21 cellular contexts compared by ENCODE assay signal in genomic region chr13:111126509-111126908, GRCh38. TPM values are rescaled to one million over a fixed set of nuclear protein-coding genes. Genes with fewer than 3 reads are reported as not detected.
DNase-seq lines count a peak whose midpoint lies in the region; ATAC-seq, FAIRE-seq and TF ChIP-seq lines count a peak whose summit lies in the region.
"Had no signal": no experiment of that assay in that cellular context is flagged by ENCODE, and none has a peak within 500 bp of the region (broad histone marks: within the 10 kb centered on the region; RNA-seq: fewer than 3 reads in every experiment).

No MANE protein-coding gene starts in this region.

- H3K9ac ChIP-seq in HepG2 (ENCODE audit: insufficient read depth, low read depth, low read length) (no peak overlapping the region), IMR-90 (ENCODE audit: low read depth, low read length) (no peak overlapping the region)
- H3K9ac ChIP-seq: BLaER1 treated with 17β-estradiol and CSF1 and Interleukin-3, amounts not matched to agents 10 nM and 100 nM had no signal

- H2BK120ac ChIP-seq in IMR-90 (ENCODE audit: low read depth, low read length) = no peak overlapping the region

- H3K27ac ChIP-seq in HepG2 (ENCODE audit: extremely low read length, insufficient read depth, low read length) (no peak overlapping the region), right lobe of liver (no peak overlapping the region), IMR-90 (ENCODE audit: insufficient read depth, low read length) (no peak overlapping the region)
- H3K27ac ChIP-seq: 22Rv1; BLaER1 treated with 17β-estradiol and CSF1 and Interleukin-3, amounts not matched to agents 10 nM and 100 nM; C4-2B had no signal

- no peak overlapping the region for H3K18ac ChIP-seq in IMR-90 (ENCODE audit: low read depth, low read length)

- in situ Hi-C loops in HepG2 (cut with HindIII; ENCODE audit: extremely low pct_ligation_motif_present, low pct_unique_long_range_greater_than_20kb) (no loop called here), IMR-90 (cut with MboI; ENCODE audit: low sequenced_read_pairs) (no loop called here)

- H3K9me1 ChIP-seq in IMR-90 (ENCODE audit: insufficient read depth, low read length) = no peaks in the 10 kb centered on the region

- H3K4me2 ChIP-seq in HepG2 (ENCODE audit: low read depth, low read length) = no peak overlapping the region
- no peak overlapping the region for H3K4me2 ChIP-seq in IMR-90 (ENCODE audit: low read depth, low read length)
- H3K4me2 ChIP-seq: BLaER1 treated with 17β-estradiol and CSF1 and Interleukin-3, amounts not matched to agents 10 nM and 100 nM had no signal

- FAIRE-seq in HepG2 (lab: Jason Lieb, UNC) (no peak), islet of Langerhans (lab: Jason Lieb, UNC) (peak; percentile 13)
- FAIRE-seq: D721Med, G401.6, GM12891, GM19239 had no signal

- H4K5ac ChIP-seq in IMR-90 (ENCODE audit: low read depth, low read length) = no peak overlapping the region

- H3K9me3 ChIP-seq in HepG2 (ENCODE audit: low read length) = no peaks in the 10 kb centered on the region
- H3K9me3 ChIP-seq in right lobe of liver = peaks cover 0 to 2% (median 0%) of the 10 kb centered on the region in 4 donors
- no peaks in the 10 kb centered on the region for H3K9me3 ChIP-seq in IMR-90 (ENCODE audit: control insufficient read depth, insufficient read depth, low read length)
- H3K9me3 ChIP-seq: BLaER1 treated with 17β-estradiol and CSF1 and Interleukin-3, amounts not matched to agents 10 nM and 100 nM; Caco-2 had no signal

- H3K4me3 ChIP-seq in HepG2 (replicated peaks in 1 of 3; ENCODE audit: insufficient read depth in 1 of 3, low read depth in 2 of 3, low read length in 3 of 3) (no peak overlapping the region), right lobe of liver (no peak overlapping the region), IMR-90 (ENCODE audit: insufficient read depth, low read depth, low read length) (no peak overlapping the region)
- H3K4me3 ChIP-seq: BLaER1 treated with 17β-estradiol and CSF1 and Interleukin-3, amounts not matched to agents 10 nM and 100 nM had no signal

- H3K79me2 ChIP-seq in HepG2 (ENCODE audit: insufficient read depth, low read length) = no peaks in the 10 kb centered on the region

- POLR2A ChIA-PET in HepG2 (lab: Yijun Ruan, JAX) = no interaction called here
- POLR2A ChIA-PET in IMR-90 (lab: Charles Lee; ENCODE audit: unreplicated experiment) = no interaction called here

- H2BK20ac ChIP-seq in IMR-90 (ENCODE audit: low read depth, low read length) = no peak overlapping the region

- TF ChIP-seq RAD21 in HepG2 (CRISPR knock-in tag; IDR thresholded peaks at IDR 0.05) (no peak), IMR-90 (IDR thresholded peaks at IDR 0.05; ENCODE audit: low read length) (no peak)

- DNase-seq in HepG2 (ENCODE audit: low spot score) (no peak), right lobe of liver (no peak), IMR-90 (no peak), inferior parietal cortex (ENCODE audit: extremely low spot score) (no peak)
- DNase-seq in activated naive CD4-positive, alpha-beta T cell treated with Interleukin-2 at 50 U/mL for 16 hours = no peak
- DNase-seq: ACHN; AML-193; Caco-2; Calu3; CD4-positive, alpha-beta T cell; CD8-positive, alpha-beta T cell; DMS79 treated with DMSO at 0.1 percent for 48 hours; GF-D8 had no signal

- H2AFZ ChIP-seq in HepG2 (ENCODE audit: low read length) (no peak overlapping the region), IMR-90 (replicated peaks; ENCODE audit: low read length, poor library complexity) (no peak overlapping the region)

- TF ChIP-seq CTCF in HepG2 (CRISPR knock-in tag; IDR thresholded peaks at IDR 0.05) (no peak), right lobe of liver (IDR thresholded peaks at IDR 0.05) (no peak), IMR-90 (conservative IDR thresholded peaks at IDR 0.05; ENCODE audit: low read depth, low read length) (no peak)

- H2BK5ac ChIP-seq in IMR-90 (ENCODE audit: low read depth, low read length, poor library complexity, severe bottlenecking) = no peak overlapping the region

- no peaks in the 10 kb centered on the region for H3K36me3 ChIP-seq in HepG2 (replicated peaks in 1 of 2; ENCODE audit: control insufficient read depth in 1 of 2, insufficient read depth in 2 of 2, low read length in 2 of 2)
- H3K36me3 ChIP-seq in right lobe of liver = no peaks in the 10 kb centered on the region
- no peaks in the 10 kb centered on the region for H3K36me3 ChIP-seq in IMR-90 (ENCODE audit: control insufficient read depth, insufficient read depth, low read length)
- H3K36me3 ChIP-seq: BLaER1 treated with 17β-estradiol and CSF1 and Interleukin-3, amounts not matched to agents 10 nM and 100 nM had no signal

- H3K56ac ChIP-seq in IMR-90 (ENCODE audit: extremely low read depth, insufficient read depth, low read length) = no peak overlapping the region

- H3K14ac ChIP-seq in IMR-90 (replicated peaks; ENCODE audit: low read depth, low read length) = no peak overlapping the region

- CTCF ChIA-PET in HepG2 (lab: Yijun Ruan, JAX; ENCODE audit: low intra/inter-chr PET ratio, low total read pairs) (no interaction called here), IMR-90 (lab: Yijun Ruan, JAX) (interaction anchor here (0.6 kb wide), 1 partner anchor 10 kb away, joined by 3 read pairs; no protein-coding TSS in a partner anchor)

- TF ChIP-seq EP300 in HepG2 (IDR thresholded peaks at IDR 0.05; ENCODE audit: low read depth in 2 of 2, low read length in 2 of 2) (no peak), HepG2 (CRISPR knock-in tag; IDR thresholded peaks at IDR 0.05; ENCODE audit: borderline replicate concordance) (no peak)

- no peak overlapping the region for H2AK9ac ChIP-seq in IMR-90 (replicated peaks; ENCODE audit: low read depth, low read length, poor library complexity)

- H4K20me1 ChIP-seq in HepG2 (ENCODE audit: insufficient read depth, low read length) (no peaks in the 10 kb centered on the region), IMR-90 (ENCODE audit: insufficient read depth, low read length) (no peaks in the 10 kb centered on the region)
- H4K20me1 ChIP-seq: BLaER1 treated with 17β-estradiol and CSF1 and Interleukin-3, amounts not matched to agents 10 nM and 100 nM had no signal

- peaks cover 1 to 16% of the 10 kb centered on the region in 2 experiments; a peak in 4 of 5 replicates for H3K27me3 ChIP-seq in HepG2 (ENCODE audit: control insufficient read depth in 1 of 2, insufficient read depth in 2 of 2, low read length in 2 of 2)
- no peaks in the 10 kb centered on the region for H3K27me3 ChIP-seq in right lobe of liver
- H3K27me3 ChIP-seq in IMR-90 (ENCODE audit: control insufficient read depth, insufficient read depth, low read length) = peaks cover 33% of the 10 kb centered on the region
- H3K27me3 ChIP-seq: BLaER1 treated with 17β-estradiol and CSF1 and Interleukin-3, amounts not matched to agents 10 nM and 100 nM had no signal

- H3K4ac ChIP-seq in IMR-90 (ENCODE audit: low read depth, low read length) = no peak overlapping the region

- H3K79me1 ChIP-seq in IMR-90 (ENCODE audit: low read depth in 1 of 2, low read length in 2 of 2) = no peaks in the 10 kb centered on the region

- H2BK15ac ChIP-seq in IMR-90 (ENCODE audit: low read depth, low read length) = no peak overlapping the region

- dilution Hi-C loops in IMR-90 (cut with HindIII; ENCODE audit: low sequenced_read_pairs, unreplicated experiment) = no loop called here

- BruUV-seq in HepG2 (replicated peaks; lab: Mats Ljungman, UMichigan) = no TSS peak
- no TSS peak for BruUV-seq in IMR-90 (replicated peaks; lab: Mats Ljungman, UMichigan)

- TF ChIP-seq POLR2A in HepG2 (IDR thresholded peaks at IDR 0.05; ENCODE audit: insufficient read depth in 1 of 2, low read depth in 2 of 2, low read length in 2 of 2) (no peak), right lobe of liver (IDR thresholded peaks at IDR 0.05) (no peak), IMR-90 (IDR thresholded peaks at IDR 0.05; ENCODE audit: low read depth, low read length) (no peak)

- H2AK5ac ChIP-seq in IMR-90 (ENCODE audit: low read depth, low read length) = no peak overlapping the region

- intact Hi-C loops in HepG2 (cut with micrococcal nuclease; ENCODE audit: unreplicated experiment) = no loop called here
- intact Hi-C loops in right lobe of liver (cut with DNase I) = no loop called here
- intact Hi-C loops in IMR-90 (cut with micrococcal nuclease) = no loop called here

- H4K8ac ChIP-seq in IMR-90 (ENCODE audit: low read depth in 2 of 2, low read length in 2 of 2) = no peak overlapping the region

- no peaks in the 10 kb centered on the region for H3K4me1 ChIP-seq in HepG2 (ENCODE audit: insufficient read depth, low read length)
- H3K4me1 ChIP-seq in right lobe of liver = no peaks in the 10 kb centered on the region
- H3K4me1 ChIP-seq in IMR-90 (ENCODE audit: control insufficient read depth, insufficient read depth, low read length) = peaks cover 2% of the 10 kb centered on the region; the same call in 1 of the 2 replicates

- ATAC-seq in HepG2 (no peak), right lobe of liver (no peak), IMR-90 (ENCODE audit: low read depth) (0 out of 2 replicates have a peak, but pooled peaks have one; percentile 27)
- ATAC-seq: CD8-positive, alpha-beta T cell had no signal

- no peak overlapping the region for H4K91ac ChIP-seq in IMR-90 (ENCODE audit: insufficient read depth, low read depth, low read length)

- H3K23ac ChIP-seq in IMR-90 (ENCODE audit: low read depth, low read length) = no peak overlapping the region

RNA-seq across cellular contexts. Expression of gene ARHGEF7, which starts 11.4 kb away (rescaled TPM):
- total RNA-seq in HepG2 (2016; rRNA removed; fragmentation: Illumina TruSeq; extraction: Trizol) = 15.7 and 16.1 TPM in 2 replicates
- 11.5 and 12.3 TPM in 2 replicates for total RNA-seq in HepG2 (2016; cell fraction: cytosol; rRNA removed; fragmentation: Illumina TruSeq; extraction: Trizol; ENCODE audit: low read depth)
- 13.7 and 16.6 TPM in 2 replicates for total RNA-seq in HepG2 (2016; cell fraction: insoluble cytoplasmic fraction; rRNA removed; fragmentation: Illumina TruSeq; extraction: Trizol)
- 9.3 and 9.6 TPM in 2 replicates for total RNA-seq in HepG2 (2016; cell fraction: membrane; rRNA removed; fragmentation: Illumina TruSeq; extraction: Trizol)
- 45.3 and 48.2 TPM in 2 replicates for total RNA-seq in HepG2 (2016; cell fraction: nucleus; rRNA removed; fragmentation: Illumina TruSeq; extraction: Trizol)
- polyA plus RNA-seq in HepG2 (2011; rRNA removed) = 22.0 and 22.3 TPM in 2 replicates
- polyA plus RNA-seq in HepG2 (2011; cell fraction: cytosol; rRNA removed) = 9.0 and 10.2 TPM in 2 replicates
- 110 and 141 TPM in 2 replicates for polyA plus RNA-seq in HepG2 (2011; cell fraction: nucleus; rRNA removed)
- 21.5 and 24.1 TPM in 2 replicates for polyA plus RNA-seq in HepG2 (2012)
- polyA plus RNA-seq in HepG2 (2016; cell fraction: cytosol; fragmentation: Illumina TruSeq; extraction: Trizol; ENCODE audit: low read depth) = 0.69 and 0.98 TPM in 2 replicates
- polyA plus RNA-seq in HepG2 (2016; cell fraction: insoluble cytoplasmic fraction; fragmentation: Illumina TruSeq; extraction: Trizol; ENCODE audit: low read depth) = 13.3 and 17.2 TPM in 2 replicates
- 2.7 and 3.1 TPM in 2 replicates for polyA plus RNA-seq in HepG2 (2016; cell fraction: membrane; fragmentation: Illumina TruSeq; extraction: Trizol; ENCODE audit: low read depth)
- polyA plus RNA-seq in HepG2 (2016; cell fraction: nucleus; fragmentation: Illumina TruSeq; extraction: Trizol; ENCODE audit: insufficient read depth, low read depth) = 47.5 and 52.5 TPM in 2 replicates
- 26.0 and 29.1 TPM in 2 replicates for polyA minus RNA-seq in HepG2 (2011; rRNA and poly(A)+ RNA removed; ENCODE audit: low replicate concordance)
- polyA minus RNA-seq in HepG2 (2011; cell fraction: cytosol; rRNA and poly(A)+ RNA removed) = 9.2 and 12.9 TPM in 2 replicates
- 117 and 128 TPM in 2 replicates for polyA minus RNA-seq in HepG2 (2011; cell fraction: nucleus; rRNA and poly(A)+ RNA removed)
- total RNA-seq in right lobe of liver = 10 to 100 TPM; 22.0 to 40.1 (median 33.8) TPM
- 44.4 and 59.0 TPM in 2 replicates for total RNA-seq in IMR-90 (2012; rRNA removed)
- 32.9 and 33.6 TPM in 2 replicates for polyA plus RNA-seq in IMR-90 (2012; rRNA removed)
- polyA plus RNA-seq in IMR-90 (2012; cell fraction: cytosol; rRNA removed) = 15.5 and 18.7 TPM in 2 replicates
- polyA plus RNA-seq in IMR-90 (2012; cell fraction: nucleus; rRNA removed; ENCODE audit: low replicate concordance) = 116 and 181 TPM in 2 replicates
